In the genomic region with DNA sequence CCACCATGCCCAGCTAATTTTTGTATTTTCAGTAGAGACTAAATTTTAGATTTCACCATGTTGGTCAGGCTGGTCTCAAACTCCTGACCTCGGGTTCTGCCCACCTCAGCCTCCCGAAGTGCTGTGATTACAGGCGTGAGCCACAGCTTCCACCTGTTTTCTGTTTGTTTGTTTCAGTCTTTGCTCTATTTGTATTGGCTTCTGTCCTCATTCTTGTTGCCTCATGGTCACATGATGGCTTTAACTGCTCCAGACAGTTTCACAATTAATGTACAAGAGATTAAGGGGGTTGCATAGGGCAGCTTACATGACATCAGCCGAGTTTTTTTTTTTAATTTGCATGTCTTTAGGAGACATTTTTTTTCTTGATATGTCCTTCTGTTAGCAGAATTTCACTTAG, we compare ENCODE assay signal across 16 cellular contexts.
DNase-seq lines count a peak whose midpoint lies in the region; ATAC-seq and TF ChIP-seq lines count a peak whose summit lies in the region.
"Had no signal": no experiment of that assay in that cellular context is flagged by ENCODE, and none has a peak within 500 bp of the region (broad histone marks: within the 10 kb centered on the region; RNA-seq: fewer than 3 reads in every experiment).

No MANE protein-coding gene starts in this region.

- no peaks in the 10 kb centered on the region for H3K27me3 Mint-ChIP-seq in activated T-cell treated with anti-CD3 and anti-CD28 coated beads, Interleukin-2, amount 50 U/mL, for 24 hours
- H3K27me3 Mint-ChIP-seq: activated naive CD8-positive, alpha-beta T cell treated with anti-CD3 and anti-CD28 coated beads for 36 hours; CD4-positive, alpha-beta T cell had no signal

- no peak overlapping the region for H3K27ac Mint-ChIP-seq in activated T-cell treated with anti-CD3 and anti-CD28 coated beads, Interleukin-2, amount 50 U/mL, for 24 hours
- H3K27ac Mint-ChIP-seq: activated naive CD8-positive, alpha-beta T cell treated with anti-CD3 and anti-CD28 coated beads for 36 hours; CD4-positive, alpha-beta T cell; mesothelial cell of epicardium had no signal

- peak; percentile 6 for DNase-seq in DMS153 (lab: John Stamatoyannopoulos, UW)
- no peak for DNase-seq in DMS153 treated with DMSO at 0.1 percent for 48 hours (lab: John Stamatoyannopoulos, UW; ENCODE audit: unreplicated experiment)
- DNase-seq in LNCaP clone FGC (ENCODE audit: low read depth): peak; percentile 64
- peak; percentile 73 for DNase-seq in amniotic epithelial cell (ENCODE audit: low read depth)
- DNase-seq in right lobe of liver: peak in 1 of 3 donors; percentile 27
- DNase-seq in Kasumi-1 (lab: John Stamatoyannopoulos, UW): no peak
- no peak for DNase-seq in GF-D8 (lab: John Stamatoyannopoulos, UW)
- no peak for DNase-seq in activated T-cell treated with anti-CD3 and anti-CD28 coated beads, Interleukin-2, amount 50 U/mL, for 24 hours
- DNase-seq: 8988T; activated naive CD8-positive, alpha-beta T cell treated with anti-CD3 and anti-CD28 coated beads for 36 hours; CD4-positive, alpha-beta T cell had no signal

- H3K4me3 ChIP-seq in LNCaP clone FGC (ENCODE audit: low read depth, low read length) (no peak overlapping the region), right lobe of liver (no peak overlapping the region)
- H3K4me3 ChIP-seq: coronary artery, esophagus muscularis mucosa, thoracic aorta had no signal

- no peaks in the 10 kb centered on the region for H3K4me1 Mint-ChIP-seq in activated T-cell treated with anti-CD3 and anti-CD28 coated beads, Interleukin-2, amount 50 U/mL, for 24 hours (ENCODE audit: low read depth)
- H3K4me1 Mint-ChIP-seq: activated naive CD8-positive, alpha-beta T cell treated with anti-CD3 and anti-CD28 coated beads for 36 hours; mesothelial cell of epicardium had no signal

- no peaks in the 10 kb centered on the region for H3K4me1 ChIP-seq in right lobe of liver
- H3K4me1 ChIP-seq: esophagus muscularis mucosa had no signal

- H3K27ac ChIP-seq in right lobe of liver: no peak overlapping the region
- H3K27ac ChIP-seq: coronary artery, esophagus muscularis mucosa, thoracic aorta had no signal

- 23% methylated on average over 4 of the region's 4 CpGs for WGBS in right lobe of liver (ENCODE audit: insufficient coverage, low coverage, low lambda C conversion rate, missing lambda C conversion rate)

- TF ChIP-seq POLR2A in right lobe of liver (IDR thresholded peaks at IDR 0.05): no peak

- H3K9me3 ChIP-seq in right lobe of liver: no peaks in the 10 kb centered on the region
- H3K9me3 ChIP-seq: esophagus muscularis mucosa, thoracic aorta had no signal

- ATAC-seq in right lobe of liver: peak; percentile 84 to 98 (median 94)
- ATAC-seq: HCT116 had no signal

- H3K36me3 Mint-ChIP-seq in activated T-cell treated with anti-CD3 and anti-CD28 coated beads, Interleukin-2, amount 50 U/mL, for 24 hours (ENCODE audit: low read depth): no peaks in the 10 kb centered on the region
- H3K36me3 Mint-ChIP-seq: activated naive CD8-positive, alpha-beta T cell treated with anti-CD3 and anti-CD28 coated beads for 36 hours had no signal

- no peaks in the 10 kb centered on the region for H3K36me3 ChIP-seq in right lobe of liver
- H3K36me3 ChIP-seq: esophagus muscularis mucosa, thoracic aorta had no signal

- H3K9me3 Mint-ChIP-seq in activated T-cell treated with anti-CD3 and anti-CD28 coated beads, Interleukin-2, amount 50 U/mL, for 24 hours: peaks cover 11% of the 10 kb centered on the region

- no peaks in the 10 kb centered on the region for H3K27me3 ChIP-seq in right lobe of liver
- H3K27me3 ChIP-seq: esophagus muscularis mucosa had no signal

- no peak for TF ChIP-seq CTCF in LNCaP clone FGC (IDR thresholded peaks at IDR 0.05; ENCODE audit: control insufficient read depth, extremely low read depth, insufficient read depth)
- no peak for TF ChIP-seq CTCF in right lobe of liver (IDR thresholded peaks at IDR 0.05)

- no peak overlapping the region for H3K4me3 Mint-ChIP-seq in activated T-cell treated with anti-CD3 and anti-CD28 coated beads, Interleukin-2, amount 50 U/mL, for 24 hours
- H3K4me3 Mint-ChIP-seq: activated naive CD8-positive, alpha-beta T cell treated with anti-CD3 and anti-CD28 coated beads for 36 hours; CD4-positive, alpha-beta T cell; mesothelial cell of epicardium had no signal

- intact Hi-C loops in right lobe of liver (cut with DNase I): no loop called here

Comparison
In these comparisons a context has a peak if more than half of its experiments do, and no peak if none do; other contexts are left out.
1. DNase-seq: peak in DMS153 (single experiment), LNCaP clone FGC (single experiment) and amniotic epithelial cell (single experiment); none in DMS153 treated with DMSO at 0.1 percent for 48 hours (single experiment), Kasumi-1 (0 of 2), GF-D8 (single experiment) and activated T-cell treated with anti-CD3 and anti-CD28 coated beads, Interleukin-2, amount 50 U/mL, for 24 hours (single experiment).